Comparison of ENCODE assay signal across 1 cellular context in the genomic region with DNA sequence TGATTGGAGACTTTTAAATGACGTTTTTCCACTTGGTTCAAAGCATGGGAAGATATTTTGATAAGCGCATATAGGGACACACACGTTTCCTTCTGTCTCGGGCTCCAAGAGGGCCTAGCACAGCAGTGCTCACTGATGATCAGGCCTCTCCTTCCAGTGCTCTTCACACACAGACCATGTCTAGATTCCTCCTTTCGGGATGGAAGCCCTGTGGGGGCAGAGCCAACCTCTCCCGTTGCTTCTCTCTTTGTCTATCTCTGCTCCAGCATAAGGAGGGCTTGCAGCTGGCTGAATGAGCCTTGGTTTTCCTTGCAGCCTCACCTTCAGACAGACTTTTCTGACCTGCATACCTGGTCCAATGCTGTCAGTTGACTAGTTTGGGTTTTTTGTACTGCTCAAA.
TF ChIP-seq lines count a peak whose summit lies in the region.

No MANE protein-coding gene starts in this region.

TF ChIP-seq in A549, 52 proteins besides CTCF, POLR2A, EP300 and RAD21 (continued from another document):
- no peak for TF ChIP-seq HMGXB4 (CRISPR knock-in tag; IDR thresholded peaks at IDR 0.05; ENCODE audit: borderline replicate concordance)
